9 cellular contexts compared by ENCODE assay signal in genomic region chr11:65617136-65617850, GRCh38. TPM values are rescaled to one million over a fixed set of nuclear protein-coding genes. Genes with fewer than 3 reads are reported as not detected.
DNase-seq lines count a peak whose midpoint lies in the region; ATAC-seq and TF ChIP-seq lines count a peak whose summit lies in the region.
"Had no signal": no experiment of that assay in that cellular context is flagged by ENCODE, and none has a peak within 500 bp of the region (broad histone marks: within the 10 kb centered on the region; RNA-seq: fewer than 3 reads in every experiment).

No MANE protein-coding gene starts in this region.

- H3K4me1 Mint-ChIP-seq in HFFc6 (ENCODE audit: low read depth) = peaks cover 21% of the 10 kb centered on the region
- peaks cover 18% of the 10 kb centered on the region for H3K4me1 Mint-ChIP-seq in activated naive CD8-positive, alpha-beta T cell treated with anti-CD3 and anti-CD28 coated beads, Interleukin-2, amount 10 ng/mL, durations not matched to agents 7 days and 5 days

- DNase-seq in AG10803 (ENCODE audit: low read depth) (no peak), HFFc6 (no peak), NCI-H82 (lab: John Stamatoyannopoulos, UW) (no peak), DMS79 treated with DMSO at 0.1 percent for 48 hours (lab: John Stamatoyannopoulos, UW) (no peak), NOMO-1 treated with DMSO at 0.1 percent for 48 hours (lab: John Stamatoyannopoulos, UW; ENCODE audit: unreplicated experiment) (no peak)
- DNase-seq in activated naive CD8-positive, alpha-beta T cell treated with anti-CD3 and anti-CD28 coated beads, Interleukin-2, amount 10 ng/mL, durations not matched to agents 7 days and 5 days = no peak

- peaks cover 43 to 48% of the 10 kb centered on the region in 2 donors for H3K36me3 ChIP-seq in mucosa of rectum (ENCODE audit: control insufficient read depth in 2 of 2, insufficient read depth in 2 of 2, low read length in 2 of 2)

- TF ChIP-seq CTCF in AG10803 (conservative IDR thresholded peaks at IDR 0.05; ENCODE audit: low read length) = no peak
- TF ChIP-seq CTCF in HFFc6 (IDR thresholded peaks at IDR 0.05) = no peak

- no peak for ATAC-seq in activated naive CD8-positive, alpha-beta T cell treated with anti-CD3 and anti-CD28 coated beads, Interleukin-2, amount 10 ng/mL, durations not matched to agents 7 days and 5 days (ENCODE audit: low read depth)
- no peak for ATAC-seq in HG02642 (IDR thresholded peaks at IDR 0.05; ENCODE audit: poor library complexity, unreplicated experiment)

- peak overlapping the region; percentile 83 for H3K4me3 ChIP-seq in AG10803 (ENCODE audit: low read length)
- H3K4me3 ChIP-seq in mucosa of rectum (ENCODE audit: low read length in 2 of 2) = peak overlapping the region; percentile 85 to 86

- peak overlapping the region in 1 of 2 donors; percentile 52 for H3K9ac ChIP-seq in mucosa of rectum (ENCODE audit: low read depth in 1 of 2, low read length in 2 of 2)

- H3K27ac Mint-ChIP-seq in HFFc6 = no peak overlapping the region
- H3K27ac Mint-ChIP-seq in activated naive CD8-positive, alpha-beta T cell treated with anti-CD3 and anti-CD28 coated beads, Interleukin-2, amount 10 ng/mL, durations not matched to agents 7 days and 5 days = peak overlapping the region; percentile 94

- H3K9me3 Mint-ChIP-seq in HFFc6 = no peaks in the 10 kb centered on the region
- no peaks in the 10 kb centered on the region for H3K9me3 Mint-ChIP-seq in activated naive CD8-positive, alpha-beta T cell treated with anti-CD3 and anti-CD28 coated beads, Interleukin-2, amount 10 ng/mL, durations not matched to agents 7 days and 5 days

- no peaks in the 10 kb centered on the region for H3K27me3 ChIP-seq in mucosa of rectum (ENCODE audit: control insufficient read depth in 2 of 2, insufficient read depth in 2 of 2, low read length in 2 of 2)

- peak overlapping the region; percentile 94 for H3K4me3 Mint-ChIP-seq in HFFc6
- peak overlapping the region; percentile 97 for H3K4me3 Mint-ChIP-seq in activated naive CD8-positive, alpha-beta T cell treated with anti-CD3 and anti-CD28 coated beads, Interleukin-2, amount 10 ng/mL, durations not matched to agents 7 days and 5 days

- peaks cover 23 to 25% of the 10 kb centered on the region in 2 donors for H3K4me1 ChIP-seq in mucosa of rectum (ENCODE audit: control insufficient read depth in 2 of 2, insufficient read depth in 2 of 2, low read length in 2 of 2)

- POLR2A ChIA-PET in activated naive CD8-positive, alpha-beta T cell treated with anti-CD3 and anti-CD28 coated beads, Interleukin-2, amount 10 ng/mL, durations not matched to agents 7 days and 5 days (lab: Charles Lee) = interaction anchor here (0.8 to 4.6 kb wide), 10 partner anchors 8 to 241 kb away, joined by 3 to 25 read pairs (median 4); partner anchors contain the start of genes EHBP1L1, FAM89B and SIPA1

- peaks cover 13% of the 10 kb centered on the region for H3K36me3 Mint-ChIP-seq in HFFc6 (ENCODE audit: low read depth)
- peaks cover 17% of the 10 kb centered on the region for H3K36me3 Mint-ChIP-seq in activated naive CD8-positive, alpha-beta T cell treated with anti-CD3 and anti-CD28 coated beads, Interleukin-2, amount 10 ng/mL, durations not matched to agents 7 days and 5 days

- peaks cover 1% of the 10 kb centered on the region for H3K27me3 Mint-ChIP-seq in HFFc6 (ENCODE audit: insufficient read depth)
- H3K27me3 Mint-ChIP-seq in activated naive CD8-positive, alpha-beta T cell treated with anti-CD3 and anti-CD28 coated beads, Interleukin-2, amount 10 ng/mL, durations not matched to agents 7 days and 5 days = no peaks in the 10 kb centered on the region

- no peak overlapping the region for H3K27ac ChIP-seq in mucosa of rectum (ENCODE audit: low read depth in 2 of 2, low read length in 2 of 2)

- H3K9me3 ChIP-seq in mucosa of rectum (ENCODE audit: control insufficient read depth in 2 of 2, low read length in 2 of 2) = no peaks in the 10 kb centered on the region

RNA-seq across cellular contexts. Expression of gene PCNX3, which starts 1.7 kb away (rescaled TPM):
- total RNA-seq in HFFc6 (2021; fragmentation: NEBNext Ultra II Directional; extraction: Animal tissue kit (Norgen Biotek cat#: 25700)) = 10 to 100 TPM; 51.5 to 66.7 (median 57.3) TPM
- total RNA-seq in activated naive CD8-positive, alpha-beta T cell treated with anti-CD3 and anti-CD28 coated beads, Interleukin-2, amount 10 ng/mL, durations not matched to agents 7 days and 5 days = 10 to 100 TPM; 57.2 to 60.2 TPM

RNA-seq across cellular contexts. Expression of gene MAP3K11, which starts 3.3 kb away (rescaled TPM):
- 10 to 100 TPM; 42.1 to 51.1 (median 46.5) TPM for total RNA-seq in HFFc6 (2021; fragmentation: NEBNext Ultra II Directional; extraction: Animal tissue kit (Norgen Biotek cat#: 25700))
- total RNA-seq in activated naive CD8-positive, alpha-beta T cell treated with anti-CD3 and anti-CD28 coated beads, Interleukin-2, amount 10 ng/mL, durations not matched to agents 7 days and 5 days = 10 to 100 TPM; 69.9 to 73.1 TPM

RNA-seq across cellular contexts. Expression of gene SIPA1, which starts 20.6 kb away (rescaled TPM):
- total RNA-seq in HFFc6 (2021; fragmentation: NEBNext Ultra II Directional; extraction: Animal tissue kit (Norgen Biotek cat#: 25700)) = 10 to 100 TPM; 23.0 to 41.3 (median 38.3) TPM
- total RNA-seq in activated naive CD8-positive, alpha-beta T cell treated with anti-CD3 and anti-CD28 coated beads, Interleukin-2, amount 10 ng/mL, durations not matched to agents 7 days and 5 days = 100 to 1,000 TPM; 245 to 266 TPM

RNA-seq across cellular contexts. Expression of gene KCNK7, which starts 21.7 kb away (rescaled TPM):
- total RNA-seq in HFFc6 (2021; fragmentation: NEBNext Ultra II Directional; extraction: Animal tissue kit (Norgen Biotek cat#: 25700)) = under 1 TPM in 3 of 6 experiments, not detected in 3; 0.16 to 0.31 (median 0.30) TPM
- 1 to 10 TPM in 1 of 2 experiments, under 1 TPM in 1; 0.96 to 1.0 TPM for total RNA-seq in activated naive CD8-positive, alpha-beta T cell treated with anti-CD3 and anti-CD28 coated beads, Interleukin-2, amount 10 ng/mL, durations not matched to agents 7 days and 5 days
- total RNA-seq: myocyte had no signal

RNA-seq across cellular contexts. Expression of gene EHBP1L1, which starts 41.4 kb away (rescaled TPM):
- total RNA-seq in HFFc6 (2021; fragmentation: NEBNext Ultra II Directional; extraction: Animal tissue kit (Norgen Biotek cat#: 25700)) = 10 to 100 TPM; 47.5 to 69.3 (median 61.3) TPM
- total RNA-seq in activated naive CD8-positive, alpha-beta T cell treated with anti-CD3 and anti-CD28 coated beads, Interleukin-2, amount 10 ng/mL, durations not matched to agents 7 days and 5 days = 100 to 1,000 TPM; 118 to 120 TPM

Comparison
In these comparisons a context has a peak if more than half of its experiments do, and no peak if none do; other contexts are left out.
1. RNA of gene SIPA1, which starts 20.6 kb away (total RNA-seq): 245 to 266 TPM in activated naive CD8-positive, alpha-beta T cell treated with anti-CD3 and anti-CD28 coated beads, Interleukin-2, amount 10 ng/mL, durations not matched to agents 7 days and 5 days; 23.0 to 41.3 TPM in HFFc6; every median in the first group is over 4 times any median in the second.